Comparison of ENCODE assay signal across 9 cellular contexts in genomic region chr15:41494922-41495735, GRCh38. TPM values are rescaled to one million over a fixed set of nuclear protein-coding genes. Genes with fewer than 3 reads are reported as not detected.
A peak's percentile ranks its signal among the peaks of the same experiment; 100 is the strongest.
DNase-seq lines count a peak whose midpoint lies in the region; ATAC-seq, FAIRE-seq and TF ChIP-seq lines count a peak whose summit lies in the region.
"Had no signal": no experiment of that assay in that cellular context is flagged by ENCODE, and none has a peak within 500 bp of the region (broad histone marks: within the 10 kb centered on the region; RNA-seq: fewer than 3 reads in every experiment).

No MANE protein-coding gene starts in this region.

- H3K27me3 Mint-ChIP-seq in mesothelial cell of epicardium (ENCODE audit: low read depth): peaks cover 84% of the 10 kb centered on the region

- no peak overlapping the region for H2AFZ ChIP-seq in GM12878 (ENCODE audit: control insufficient read depth, low read depth, low read length)

- TF ChIP-seq EP300 in GM12878 (IDR thresholded peaks at IDR 0.05; ENCODE audit: borderline replicate concordance in 1 of 2, control insufficient read depth in 1 of 2, low read depth in 2 of 2, low read length in 2 of 2): no peak

- H3K4me3 Mint-ChIP-seq in mesothelial cell of epicardium: peak overlapping the region; percentile 55

- H3K36me3 ChIP-seq in cardiac muscle cell: no peaks in the 10 kb centered on the region
- no peaks in the 10 kb centered on the region for H3K36me3 ChIP-seq in right atrium auricular region
- no peaks in the 10 kb centered on the region for H3K36me3 ChIP-seq in GM12878 (ENCODE audit: control insufficient read depth in 2 of 2, insufficient read depth in 2 of 2, low read length in 1 of 2)
- no peaks in the 10 kb centered on the region for H3K36me3 ChIP-seq in upper lobe of right lung

- FAIRE-seq in GM12878 (lab: Jason Lieb, UNC): no peak

- no peak for TF ChIP-seq POLR2A in GM12878 (IDR thresholded peaks at IDR 0.05; ENCODE audit: low read depth, low read length)

- H3K4me2 ChIP-seq in GM12878 (ENCODE audit: control insufficient read depth, insufficient read depth): peak overlapping the region; percentile 89

- no peaks in the 10 kb centered on the region for H3K9me3 ChIP-seq in cardiac muscle cell (ENCODE audit: low read depth)
- H3K9me3 ChIP-seq in right atrium auricular region: no peaks in the 10 kb centered on the region
- no peaks in the 10 kb centered on the region for H3K9me3 ChIP-seq in GM12878 (replicated peaks; ENCODE audit: control insufficient read depth, insufficient read depth, low read length)
- no peaks in the 10 kb centered on the region for H3K9me3 ChIP-seq in upper lobe of right lung

- POLR2A ChIA-PET in GM12878 (lab: Charles Lee): interaction anchor here (0.6 kb wide), 1 partner anchor 16 kb away, joined by 3 read pairs; no protein-coding TSS in a partner anchor

- no TSS peak for BruUV-seq in GM12878 (replicated peaks; lab: Mats Ljungman, UMichigan)

- TF ChIP-seq CTCF in cardiac muscle cell (IDR thresholded peaks at IDR 0.05; ENCODE audit: low read depth, low read length): no peak
- no peak for TF ChIP-seq CTCF in right atrium auricular region (IDR thresholded peaks at IDR 0.05)
- no peak for TF ChIP-seq CTCF in GM12878 (IDR thresholded peaks at IDR 0.05 in 2 of 3, conservative IDR thresholded peaks at IDR 0.05 in 1 of 3; ENCODE audit: control insufficient read depth in 2 of 3, extremely low read depth in 1 of 3, insufficient read depth in 1 of 3, low read depth in 3 of 3, low read length in 3 of 3)
- TF ChIP-seq CTCF in mesothelial cell of epicardium (IDR thresholded peaks at IDR 0.05; ENCODE audit: unreplicated experiment): peak; percentile 16
- TF ChIP-seq CTCF in upper lobe of right lung (IDR thresholded peaks at IDR 0.05): no peak

- peaks cover 10% of the 10 kb centered on the region for H3K4me1 Mint-ChIP-seq in mesothelial cell of epicardium

- H3K9ac ChIP-seq in GM12878 (ENCODE audit: control insufficient read depth, insufficient read depth, low read length): no peak overlapping the region

- DNase-seq in cardiac muscle cell (ENCODE audit: low read depth in 1 of 2, low spot score in 1 of 2) (peak in 1 of 2 donors; percentile 25), right atrium auricular region (ENCODE audit: low spot score) (no peak), GM12878 (ENCODE audit: low read depth, low spot score) (no peak), mesothelial cell of epicardium (ENCODE audit: low spot score in 2 of 2, unreplicated experiment in 2 of 2) (peak in 1 of 2 experiments; percentile 44), upper lobe of right lung (no peak), AG08395 (ENCODE audit: low spot score) (no peak)

- RAD21 ChIA-PET in GM12878 (lab: Charles Lee; ENCODE audit: unreplicated experiment): interaction anchor here (1.1 kb wide), 1 partner anchor 18 kb away, joined by 3 read pairs; the partner anchor contains the start of gene LTK

- ATAC-seq in GM12878 (peak; percentile 27), upper lobe of right lung (no peak), GM21619 (IDR thresholded peaks at IDR 0.05; ENCODE audit: unreplicated experiment) (no peak), GM21381 (IDR thresholded peaks at IDR 0.05; ENCODE audit: unreplicated experiment) (no peak)

- SMC1A ChIA-PET in GM12878 (lab: Charles Lee; ENCODE audit: uncharacterized antibody, unreplicated experiment): interaction anchor here (2.2 kb wide), 1 partner anchor 13 kb away, joined by 8 read pairs; no protein-coding TSS in a partner anchor

- WGBS in GM12878 (ENCODE audit: insufficient coverage, insufficient replicate concordance, low lambda C conversion rate, missing lambda C conversion rate): 3% methylated on average over 50 of the region's 60 CpGs

- H3K36me3 Mint-ChIP-seq in mesothelial cell of epicardium: no peaks in the 10 kb centered on the region

- no peaks in the 10 kb centered on the region; the same call in 1 of the 2 replicates for H4K20me1 ChIP-seq in GM12878 (ENCODE audit: control insufficient read depth, insufficient read depth)

- peak overlapping the region; percentile 47 for H3K4me3 ChIP-seq in cardiac muscle cell
- peak overlapping the region in 1 of 2 donors; percentile 62 for H3K4me3 ChIP-seq in right atrium auricular region
- peak overlapping the region; percentile 73 for H3K4me3 ChIP-seq in GM12878
- peak overlapping the region; percentile 48 for H3K4me3 ChIP-seq in upper lobe of right lung
- H3K4me3 ChIP-seq: lung had no signal

- intact Hi-C loops in GM12878 (cut with micrococcal nuclease; ENCODE audit: unreplicated experiment) (no loop called here), upper lobe of right lung (cut with DNase I) (no loop called here)

- H3K79me2 ChIP-seq in GM12878 (ENCODE audit: control insufficient read depth, insufficient read depth, low read length): no peaks in the 10 kb centered on the region

- peaks cover 5% of the 10 kb centered on the region for H3K4me1 ChIP-seq in cardiac muscle cell (ENCODE audit: low read depth)
- H3K4me1 ChIP-seq in right atrium auricular region: peaks cover 0 to 34% of the 10 kb centered on the region in 2 donors
- H3K4me1 ChIP-seq in GM12878 (ENCODE audit: control insufficient read depth, insufficient read depth, low read length): peaks cover 23% of the 10 kb centered on the region
- H3K4me1 ChIP-seq in upper lobe of right lung: peaks cover 29% of the 10 kb centered on the region

- no peak overlapping the region for H3K27ac Mint-ChIP-seq in mesothelial cell of epicardium

- in situ Hi-C loops in GM12878 (cut with MboI): no loop called here

- no peak for TF ChIP-seq RAD21 in GM12878 (IDR thresholded peaks at IDR 0.05; ENCODE audit: insufficient read depth, low read depth, low read length)

- no peaks in the 10 kb centered on the region for H3K9me3 Mint-ChIP-seq in mesothelial cell of epicardium

- CTCF ChIA-PET in GM12878 (lab: Yijun Ruan, JAX): interaction anchor here (0.6 to 3.2 kb wide), 3 partner anchors 29 to 31 kb away, joined by 3 to 19 read pairs (median 5); no protein-coding TSS in a partner anchor

- H3K27me3 ChIP-seq in cardiac muscle cell: peaks cover 85% of the 10 kb centered on the region
- H3K27me3 ChIP-seq in right atrium auricular region: no peaks in the 10 kb centered on the region
- H3K27me3 ChIP-seq in GM12878 (replicated peaks in 1 of 2; ENCODE audit: control insufficient read depth in 2 of 2, insufficient read depth in 2 of 2, low read length in 1 of 2): peaks cover 7 to 8% of the 10 kb centered on the region in 2 experiments; a peak in 3 of 4 replicates
- H3K27me3 ChIP-seq in upper lobe of right lung: peaks cover 51% of the 10 kb centered on the region

- H3K27ac ChIP-seq in cardiac muscle cell (no peak overlapping the region), right atrium auricular region (no peak overlapping the region), GM12878 (ENCODE audit: control insufficient read depth, insufficient read depth) (no peak overlapping the region), upper lobe of right lung (no peak overlapping the region)

RNA-seq across cellular contexts. Expression of gene ITPKA, which starts 1.5 kb away (rescaled TPM):
- 6.0 and 6.9 TPM in 2 replicates for total RNA-seq in cardiac muscle cell
- 1.4 and 6.4 TPM in 2 replicates for polyA plus RNA-seq in cardiac muscle cell
- under 1 TPM in 1 of 2 donors, not detected in 1; 0.90 TPM for total RNA-seq in right atrium auricular region
- total RNA-seq in GM12878 (2013; cell fraction: nucleolus; rRNA removed): 0.71 and 1.6 TPM in 2 replicates
- 0.54 and 0.90 TPM in 2 replicates for total RNA-seq in GM12878 (2014; rRNA removed)
- total RNA-seq in GM12878 (2014; rRNA removed; fragmentation: Illumina TruSeq; extraction: Trizol): 0.27 and 0.32 TPM in 2 replicates
- total RNA-seq in GM12878 (2021): 0.64 and 0.67 TPM in 2 replicates
- 0.17 TPM for polyA plus RNA-seq in GM12878 (2011; ENCODE audit: low read depth)
- 0.48 and 1.5 TPM in 2 replicates for polyA plus RNA-seq in GM12878 (2011; rRNA removed)
- 2.2 and 2.3 TPM in 2 replicates for polyA plus RNA-seq in GM12878 (2011; cell fraction: cytosol; rRNA removed)
- polyA plus RNA-seq in GM12878 (2011; cell fraction: nucleus; rRNA removed): 4.1 and 6.0 TPM in 2 replicates
- 0.32 and 0.88 TPM in 2 replicates for polyA plus RNA-seq in GM12878 (2012)
- polyA plus RNA-seq in GM12878 (2014; fragmentation: Illumina TruSeq; extraction: Trizol): 0.04 TPM in 1 of 2 replicates, not detected in the other
- under 1 TPM in 1 of 2 experiments, not detected in 1; 0.07 TPM for polyA plus RNA-seq in GM12878 (2014; fragmentation: Nextera tagmentation; extraction: Ambion mirVana)
- polyA plus RNA-seq in GM12878 (2014; rRNA removed): 0.73 and 0.91 TPM in 2 replicates
- polyA plus RNA-seq in GM12878 (2016; fragmentation: Nextera tagmentation; extraction: Ambion mirVana): under 1 TPM; 0.12 to 0.49 TPM
- polyA minus RNA-seq in GM12878 (2011; rRNA and poly(A)+ RNA removed): 1.1 and 1.8 TPM in 2 replicates
- 1.6 and 2.1 TPM in 2 replicates for polyA minus RNA-seq in GM12878 (2011; cell fraction: cytosol; rRNA and poly(A)+ RNA removed)
- 0.77 and 1.9 TPM in 2 replicates for polyA minus RNA-seq in GM12878 (2011; cell fraction: nucleus; rRNA and poly(A)+ RNA removed)
- 0.55 to 0.80 TPM (median 0.79 TPM) in 3 replicates for total RNA-seq in mesothelial cell of epicardium
- total RNA-seq in upper lobe of right lung: 0.67 TPM

RNA-seq across cellular contexts. Expression of gene LTK, which starts 18.5 kb away (rescaled TPM):
- 2.6 and 3.7 TPM in 2 replicates for total RNA-seq in cardiac muscle cell
- 3.0 and 4.4 TPM in 2 replicates for polyA plus RNA-seq in cardiac muscle cell
- under 1 TPM in 1 of 2 donors, not detected in 1; 0.98 TPM for total RNA-seq in right atrium auricular region
- total RNA-seq in GM12878 (2013; cell fraction: nucleolus; rRNA removed): 5.0 and 6.4 TPM in 2 replicates
- total RNA-seq in GM12878 (2014; rRNA removed): 0.33 and 0.45 TPM in 2 replicates
- total RNA-seq in GM12878 (2014; rRNA removed; fragmentation: Illumina TruSeq; extraction: Trizol): 0.13 and 0.14 TPM in 2 replicates
- total RNA-seq in GM12878 (2021): 0.61 and 0.80 TPM in 2 replicates
- polyA plus RNA-seq in GM12878 (2011; ENCODE audit: low read depth): not detected
- 0.09 and 0.18 TPM in 2 replicates for polyA plus RNA-seq in GM12878 (2011; rRNA removed)
- 0.15 and 0.22 TPM in 2 replicates for polyA plus RNA-seq in GM12878 (2011; cell fraction: cytosol; rRNA removed)
- 2.2 and 2.6 TPM in 2 replicates for polyA plus RNA-seq in GM12878 (2011; cell fraction: nucleus; rRNA removed)
- polyA plus RNA-seq in GM12878 (2012): 0.42 and 0.46 TPM in 2 replicates
- 0.22 TPM in 1 of 2 replicates, not detected in the other for polyA plus RNA-seq in GM12878 (2014; fragmentation: Illumina TruSeq; extraction: Trizol)
- polyA plus RNA-seq in GM12878 (2014; fragmentation: Nextera tagmentation; extraction: Ambion mirVana): under 1 TPM in 1 of 2 experiments, not detected in 1; 0.07 TPM
- polyA plus RNA-seq in GM12878 (2014; rRNA removed): 0.33 and 0.54 TPM in 2 replicates
- under 1 TPM; 0.11 to 0.20 TPM for polyA plus RNA-seq in GM12878 (2016; fragmentation: Nextera tagmentation; extraction: Ambion mirVana)
- 0.46 TPM in 1 of 2 replicates, not detected in the other for polyA minus RNA-seq in GM12878 (2011; rRNA and poly(A)+ RNA removed)
- polyA minus RNA-seq in GM12878 (2011; cell fraction: cytosol; rRNA and poly(A)+ RNA removed): 0.80 TPM in 1 of 2 replicates, not detected in the other
- polyA minus RNA-seq in GM12878 (2011; cell fraction: nucleus; rRNA and poly(A)+ RNA removed): 0.24 TPM in 1 of 2 replicates, not detected in the other
- total RNA-seq in mesothelial cell of epicardium: 0.91 to 1.2 TPM (median 1.0 TPM) in 3 replicates
- total RNA-seq in upper lobe of right lung: 15.1 TPM

RNA-seq across cellular contexts. Expression of gene RPAP1, which starts 48.9 kb away (rescaled TPM):
- total RNA-seq in cardiac muscle cell (37.1 and 46.9 TPM in 2 replicates), right atrium auricular region (10 to 100 TPM; 10.4 to 25.3 TPM), GM12878 (2014; rRNA removed) (14.3 and 16.5 TPM in 2 replicates), GM12878 (2014; rRNA removed; fragmentation: Illumina TruSeq; extraction: Trizol) (6.7 and 7.0 TPM in 2 replicates), GM12878 (2021) (39.9 and 50.6 TPM in 2 replicates), mesothelial cell of epicardium (54.0 to 65.5 TPM (median 54.8 TPM) in 3 replicates), upper lobe of right lung (24.9 TPM)
- polyA plus RNA-seq in cardiac muscle cell (37.2 and 40.7 TPM in 2 replicates), GM12878 (2011; rRNA removed) (3.7 and 7.4 TPM in 2 replicates), GM12878 (2014; fragmentation: Illumina TruSeq; extraction: Trizol) (6.9 and 11.3 TPM in 2 replicates), GM12878 (2014; fragmentation: Nextera tagmentation; extraction: Ambion mirVana) (1 to 10 TPM; 6.0 to 7.7 TPM), GM12878 (2014; rRNA removed) (13.5 and 20.1 TPM in 2 replicates), GM12878 (2016; fragmentation: Nextera tagmentation; extraction: Ambion mirVana) (10 to 100 TPM; 27.5 to 28.1 TPM)
- total RNA-seq in GM12878 (2013; cell fraction: nucleolus; rRNA removed): 57.3 and 60.8 TPM in 2 replicates
- polyA plus RNA-seq in GM12878 (2011; ENCODE audit: low read depth): 15.0 TPM
- 9.0 and 9.1 TPM in 2 replicates for polyA plus RNA-seq in GM12878 (2011; cell fraction: cytosol; rRNA removed)
- polyA plus RNA-seq in GM12878 (2011; cell fraction: nucleus; rRNA removed): 29.1 and 37.5 TPM in 2 replicates
- 20.4 and 23.6 TPM in 2 replicates for polyA plus RNA-seq in GM12878 (2012)
- 8.6 and 15.8 TPM in 2 replicates for polyA minus RNA-seq in GM12878 (2011; rRNA and poly(A)+ RNA removed)
- polyA minus RNA-seq in GM12878 (2011; cell fraction: cytosol; rRNA and poly(A)+ RNA removed): 8.3 and 15.6 TPM in 2 replicates
- polyA minus RNA-seq in GM12878 (2011; cell fraction: nucleus; rRNA and poly(A)+ RNA removed): 16.0 and 26.5 TPM in 2 replicates
